In the genomic region with DNA sequence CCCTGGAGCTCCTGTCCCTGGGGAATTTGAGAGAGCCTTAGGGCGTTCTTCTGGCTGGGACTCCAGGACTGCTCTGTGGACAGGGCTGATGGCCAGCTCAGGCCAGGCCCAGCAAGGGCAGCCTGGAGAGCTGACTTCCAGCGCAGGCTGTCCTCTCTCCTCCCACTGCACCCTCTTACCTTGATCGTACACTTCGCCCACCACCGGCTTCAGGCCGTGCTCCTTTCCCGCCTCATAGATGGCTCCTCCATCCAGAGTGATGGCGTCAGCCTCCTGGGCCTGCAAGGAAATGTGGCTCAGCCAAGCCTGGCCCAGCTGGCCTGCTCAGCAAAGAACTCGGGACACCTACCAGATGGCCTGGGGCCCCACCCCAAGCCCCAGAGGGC, we compare ENCODE assay signal across 1 cellular context.
TF ChIP-seq lines count a peak whose summit lies in the region.

No MANE protein-coding gene starts in this region.

TF ChIP-seq in HepG2, 621 proteins besides CTCF, POLR2A, EP300 and RAD21 (continued from another document):
- TF ChIP-seq, protein P1, sequence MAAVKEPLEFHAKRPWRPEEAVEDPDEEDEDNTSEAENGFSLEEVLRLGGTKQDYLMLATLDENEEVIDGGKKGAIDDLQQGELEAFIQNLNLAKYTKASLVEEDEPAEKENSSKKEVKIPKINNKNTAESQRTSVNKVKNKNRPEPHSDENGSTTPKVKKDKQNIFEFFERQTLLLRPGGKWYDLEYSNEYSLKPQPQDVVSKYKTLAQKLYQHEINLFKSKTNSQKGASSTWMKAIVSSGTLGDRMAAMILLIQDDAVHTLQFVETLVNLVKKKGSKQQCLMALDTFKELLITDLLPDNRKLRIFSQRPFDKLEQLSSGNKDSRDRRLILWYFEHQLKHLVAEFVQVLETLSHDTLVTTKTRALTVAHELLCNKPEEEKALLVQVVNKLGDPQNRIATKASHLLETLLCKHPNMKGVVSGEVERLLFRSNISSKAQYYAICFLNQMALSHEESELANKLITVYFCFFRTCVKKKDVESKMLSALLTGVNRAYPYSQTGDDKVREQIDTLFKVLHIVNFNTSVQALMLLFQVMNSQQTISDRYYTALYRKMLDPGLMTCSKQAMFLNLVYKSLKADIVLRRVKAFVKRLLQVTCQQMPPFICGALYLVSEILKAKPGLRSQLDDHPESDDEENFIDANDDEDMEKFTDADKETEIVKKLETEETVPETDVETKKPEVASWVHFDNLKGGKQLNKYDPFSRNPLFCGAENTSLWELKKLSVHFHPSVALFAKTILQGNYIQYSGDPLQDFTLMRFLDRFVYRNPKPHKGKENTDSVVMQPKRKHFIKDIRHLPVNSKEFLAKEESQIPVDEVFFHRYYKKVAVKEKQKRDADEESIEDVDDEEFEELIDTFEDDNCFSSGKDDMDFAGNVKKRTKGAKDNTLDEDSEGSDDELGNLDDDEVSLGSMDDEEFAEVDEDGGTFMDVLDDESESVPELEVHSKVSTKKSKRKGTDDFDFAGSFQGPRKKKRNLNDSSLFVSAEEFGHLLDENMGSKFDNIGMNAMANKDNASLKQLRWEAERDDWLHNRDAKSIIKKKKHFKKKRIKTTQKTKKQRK (IDR thresholded peaks at IDR 0.05; ENCODE audit: low read length) = no peak
- no peak for TF ChIP-seq RARG (CRISPR knock-in tag; IDR thresholded peaks at IDR 0.05; ENCODE audit: low read depth)
